In genomic region chr14:24296341-24297157, GRCh38 we compare ENCODE assay signal across 8 cellular contexts. TPM values are rescaled to one million over a fixed set of nuclear protein-coding genes. Genes with fewer than 3 reads are reported as not detected.
A peak's percentile ranks its signal among the peaks of the same experiment; 100 is the strongest.
DNase-seq lines count a peak whose midpoint lies in the region; ATAC-seq and TF ChIP-seq lines count a peak whose summit lies in the region.

No MANE protein-coding gene starts in this region.

- CTCF ChIA-PET in Calu3 (lab: Charles Lee) = interaction anchor here (0.6 to 4.2 kb wide), 11 partner anchors 12 to 513 kb away, joined by 3 to 108 read pairs (median 9); partner anchors contain the start of genes CHMP4A, CIDEB, MDP1 and RABGGTA

- intact Hi-C loops in Calu3 (cut with micrococcal nuclease; ENCODE audit: unreplicated experiment) (loop anchor here (1.0 to 2.0 kb wide), 2 partner anchors 18 to 53 kb away; no protein-coding TSS in a partner anchor), upper lobe of right lung (cut with DNase I) (no loop called here)

- peaks cover 32% of the 10 kb centered on the region for H3K4me1 Mint-ChIP-seq in Calu3 (ENCODE audit: low read depth, unreplicated experiment)
- H3K4me1 Mint-ChIP-seq in osteocyte (ENCODE audit: unreplicated experiment) = peaks cover 31% of the 10 kb centered on the region

- H3K27me3 Mint-ChIP-seq in Calu3 (ENCODE audit: unreplicated experiment) (no peaks in the 10 kb centered on the region), osteocyte (ENCODE audit: unreplicated experiment) (no peaks in the 10 kb centered on the region)

- no peak overlapping the region for H3K4me3 ChIP-seq in fibroblast of villous mesenchyme (ENCODE audit: low read depth, low read length)
- H3K4me3 ChIP-seq in upper lobe of right lung = no peak overlapping the region

- H3K9me3 ChIP-seq in upper lobe of right lung = no peaks in the 10 kb centered on the region

- H3K27ac Mint-ChIP-seq in Calu3 (ENCODE audit: unreplicated experiment) = peak overlapping the region; percentile 15
- H3K27ac Mint-ChIP-seq in osteocyte (ENCODE audit: unreplicated experiment) = peak overlapping the region; percentile 79

- H3K9me3 Mint-ChIP-seq in Calu3 (ENCODE audit: low read depth, unreplicated experiment) (no peaks in the 10 kb centered on the region), osteocyte (ENCODE audit: unreplicated experiment) (no peaks in the 10 kb centered on the region)

- ATAC-seq in GM21360 (IDR thresholded peaks at IDR 0.05; ENCODE audit: unreplicated experiment) (peak; percentile 53), upper lobe of right lung (peak; percentile 77)

- H3K4me1 ChIP-seq in upper lobe of right lung = peaks cover 32% of the 10 kb centered on the region

- H3K36me3 ChIP-seq in upper lobe of right lung = peaks cover 41% of the 10 kb centered on the region

- no TSS peak for BruUV-seq in Calu3 (replicated peaks; lab: Mats Ljungman, UMichigan)

- H3K4me3 Mint-ChIP-seq in Calu3 (ENCODE audit: low read depth, unreplicated experiment) (no peak overlapping the region), osteocyte (ENCODE audit: unreplicated experiment) (no peak overlapping the region)

- DNase-seq in Calu3 = peak; percentile 70
- DNase-seq in HuH-7.5 (ENCODE audit: low spot score) = peak; percentile 70
- DNase-seq in RPMI8226 = peak; percentile 47
- peak; percentile 59 for DNase-seq in activated T-helper 9 cell treated with anti-CD3 and anti-CD28 coated beads, Interleukin-2, amount 50 U/mL, for 16 hours (ENCODE audit: low read depth)
- peak; percentile 84 for DNase-seq in fibroblast of villous mesenchyme (ENCODE audit: low read depth)
- peak; percentile 88 for DNase-seq in osteocyte (ENCODE audit: extremely low spot score, unreplicated experiment)
- DNase-seq in upper lobe of right lung = no peak

- peak; percentile 52 for TF ChIP-seq CTCF in Calu3 (IDR thresholded peaks at IDR 0.05; ENCODE audit: unreplicated experiment)
- TF ChIP-seq CTCF in fibroblast of villous mesenchyme (IDR thresholded peaks at IDR 0.05; ENCODE audit: insufficient read depth, low read depth, low read length) = peak; percentile 80
- TF ChIP-seq CTCF in osteocyte (IDR thresholded peaks at IDR 0.05) = peak; percentile 85
- peak; percentile 72 for TF ChIP-seq CTCF in upper lobe of right lung (IDR thresholded peaks at IDR 0.05)

- H3K27me3 ChIP-seq in upper lobe of right lung = no peaks in the 10 kb centered on the region

- H3K36me3 Mint-ChIP-seq in Calu3 (ENCODE audit: insufficient read depth, unreplicated experiment) (peaks cover 33% of the 10 kb centered on the region), osteocyte (ENCODE audit: unreplicated experiment) (peaks cover 12% of the 10 kb centered on the region)

- H3K27ac ChIP-seq in upper lobe of right lung = peak overlapping the region; percentile 42

RNA-seq across cellular contexts. Expression of gene DHRS1, which starts 3.0 kb away (rescaled TPM):
- total RNA-seq in Calu3 (2022) (18.6 and 19.7 TPM in 2 replicates), fibroblast of villous mesenchyme (8.7 and 13.8 TPM in 2 replicates), osteocyte (24.6 and 27.0 TPM in 2 replicates), upper lobe of right lung (28.0 TPM)

RNA-seq across cellular contexts. Expression of gene NOP9, which starts 3.1 kb away (rescaled TPM):
- total RNA-seq in Calu3 (2022) (35.9 and 40.2 TPM in 2 replicates), fibroblast of villous mesenchyme (24.5 and 29.4 TPM in 2 replicates), osteocyte (27.8 and 28.2 TPM in 2 replicates), upper lobe of right lung (21.4 TPM)

RNA-seq across cellular contexts. Expression of gene CIDEB, which starts 11.2 kb away (rescaled TPM):
- total RNA-seq in Calu3 (2022) (0.17 TPM in 1 of 2 replicates, not detected in the other), fibroblast of villous mesenchyme (1.3 and 3.0 TPM in 2 replicates), osteocyte (not detected in 2 replicates), upper lobe of right lung (18.8 TPM)

RNA-seq across cellular contexts. Expression of gene LTB4R2, which starts 13.4 kb away (rescaled TPM):
- total RNA-seq in Calu3 (2022) (19.3 and 25.8 TPM in 2 replicates), fibroblast of villous mesenchyme (3.9 and 6.8 TPM in 2 replicates), osteocyte (12.5 and 14.9 TPM in 2 replicates), upper lobe of right lung (6.4 TPM)

RNA-seq across cellular contexts. Expression of gene LTB4R, which starts 14.8 kb away (rescaled TPM):
- total RNA-seq in Calu3 (2022) = 13.4 and 18.7 TPM in 2 replicates
- 1.3 and 1.6 TPM in 2 replicates for total RNA-seq in fibroblast of villous mesenchyme
- total RNA-seq in osteocyte = 10.0 and 11.3 TPM in 2 replicates
- total RNA-seq in upper lobe of right lung = 9.8 TPM
